8 cellular contexts compared by ENCODE assay signal in genomic region chr3:72930754-72931153, GRCh38. TPM values are rescaled to one million over a fixed set of nuclear protein-coding genes. Genes with fewer than 3 reads are reported as not detected.
"Had no signal": no experiment of that assay in that cellular context is flagged by ENCODE, and none has a peak within 500 bp of the region (broad histone marks: within the 10 kb centered on the region; RNA-seq: fewer than 3 reads in every experiment).

No MANE protein-coding gene starts in this region.

- FAIRE-seq: H54, HTR-8/SVneo had no signal

- H3K4me3 ChIP-seq: GM23248 had no signal

- DNase-seq: GM23248, GOT3, H9, HCEC 1CT, IMR-90 had no signal

- H3K27ac ChIP-seq: GM23248 had no signal

- H3K4me3 Mint-ChIP-seq: H9 had no signal

RNA-seq across cellular contexts. Expression of gene GXYLT2, which starts 42.9 kb away (rescaled TPM):
- total RNA-seq: HT-29 had no signal
